In genomic region chr16:55242667-55243066, GRCh38 we compare ENCODE assay signal across 23 cellular contexts.
"Had no signal": no experiment of that assay in that cellular context is flagged by ENCODE, and none has a peak within 500 bp of the region (broad histone marks: within the 10 kb centered on the region; RNA-seq: fewer than 3 reads in every experiment).

No MANE protein-coding gene starts in this region.

- H3K27me3 ChIP-seq: right atrium auricular region, thyroid gland had no signal

- ATAC-seq: activated naive CD4-positive, alpha-beta T cell treated with anti-CD3 and anti-CD28 coated beads, Interleukin-2, amount 50 U/mL, for 72 hours; activated T-helper 17 cell treated with anti-CD3 and anti-CD28 coated beads, Interleukin-2, amount 50 U/mL, for 72 hours; left lobe of liver; naive thymus-derived CD8-positive, alpha-beta T cell; psoas muscle had no signal

- DNase-seq: activated CD8-positive, alpha-beta memory T cell treated with anti-CD3 and anti-CD28 coated beads for 24 hours; activated CD8-positive, alpha-beta memory T cell treated with anti-CD3 and anti-CD28 coated beads, Interleukin-2, amount 50 U/mL, for 4 hours; activated T-cell treated with anti-CD3 and anti-CD28 coated beads, Interleukin-2, amount 50 U/mL, for 24 hours; aorta; effector CD8-positive, alpha-beta T cell; foreskin melanocyte; immature natural killer cell; naive thymus-derived CD8-positive, alpha-beta T cell; psoas muscle; stimulated activated CD4-positive, alpha-beta T cell treated with anti-CD3 and anti-CD28 coated beads, Interleukin-4, amount 100 ng/mL, for 4 hours; substantia nigra; thyroid gland had no signal

- FAIRE-seq: TTC549 had no signal

- H3K9me3 ChIP-seq: psoas muscle, right atrium auricular region, thyroid gland had no signal

- H3K4me1 ChIP-seq: psoas muscle, right atrium auricular region, thyroid gland had no signal

- H3K4me3 ChIP-seq: lung, psoas muscle, right atrium auricular region, thyroid gland had no signal

- H3K4me3 Mint-ChIP-seq: activated T-cell treated with anti-CD3 and anti-CD28 coated beads, Interleukin-2, amount 50 U/mL, for 24 hours; activated T-helper 17 cell treated with anti-CD3 and anti-CD28 coated beads, Interleukin-2, amount 50 U/mL, for 72 hours; brain; dendritic cell treated with granulocyte-macrophage colony-stimulating factor and Interleukin-4, amounts not matched to agents 40 ng/mL and 50 ng/mL, for 4 days; immature natural killer cell; mesothelial cell of epicardium; naive thymus-derived CD8-positive, alpha-beta T cell; stimulated activated naive CD8-positive, alpha-beta T cell treated with anti-CD3 and anti-CD28 coated beads, Interleukin-15, Interleukin-2, amounts not matched to agents 100 ng/mL and 50 ng/mL, for 24 hours; T-helper 2 cell treated with Interferon-gamma antibody and Interleukin-4, amounts not matched to agents 5 μg/mL and 100 μg/mL, for 36 hours had no signal

- H3K27ac Mint-ChIP-seq: activated T-cell treated with anti-CD3 and anti-CD28 coated beads, Interleukin-2, amount 50 U/mL, for 24 hours; activated T-helper 17 cell treated with anti-CD3 and anti-CD28 coated beads, Interleukin-2, amount 50 U/mL, for 72 hours; brain; dendritic cell treated with granulocyte-macrophage colony-stimulating factor and Interleukin-4, amounts not matched to agents 40 ng/mL and 50 ng/mL, for 4 days; immature natural killer cell; mesothelial cell of epicardium; stimulated activated naive CD8-positive, alpha-beta T cell treated with anti-CD3 and anti-CD28 coated beads, Interleukin-15, Interleukin-2, amounts not matched to agents 100 ng/mL and 50 ng/mL, for 24 hours; T-helper 2 cell treated with Interferon-gamma antibody and Interleukin-4, amounts not matched to agents 5 μg/mL and 100 μg/mL, for 36 hours had no signal

- H3K36me3 Mint-ChIP-seq: brain; immature natural killer cell; mesothelial cell of epicardium; naive thymus-derived CD8-positive, alpha-beta T cell had no signal

- H3K4me1 Mint-ChIP-seq: activated T-helper 17 cell treated with anti-CD3 and anti-CD28 coated beads, Interleukin-2, amount 50 U/mL, for 72 hours; brain; immature natural killer cell; naive thymus-derived CD8-positive, alpha-beta T cell had no signal

- H3K27ac ChIP-seq: psoas muscle, right atrium auricular region, thyroid gland had no signal

- H3K36me3 ChIP-seq: right atrium auricular region, thyroid gland had no signal

- H3K9me3 Mint-ChIP-seq: activated T-cell treated with anti-CD3 and anti-CD28 coated beads, Interleukin-2, amount 50 U/mL, for 24 hours; activated T-helper 17 cell treated with anti-CD3 and anti-CD28 coated beads, Interleukin-2, amount 50 U/mL, for 72 hours; brain; dendritic cell treated with granulocyte-macrophage colony-stimulating factor and Interleukin-4, amounts not matched to agents 40 ng/mL and 50 ng/mL, for 4 days; mesothelial cell of epicardium; stimulated activated naive CD8-positive, alpha-beta T cell treated with anti-CD3 and anti-CD28 coated beads, Interleukin-15, Interleukin-2, amounts not matched to agents 100 ng/mL and 50 ng/mL, for 24 hours; T-helper 2 cell treated with Interferon-gamma antibody and Interleukin-4, amounts not matched to agents 5 μg/mL and 100 μg/mL, for 36 hours had no signal
